ENCODE assay signal across 10 cellular contexts in the genomic region with DNA sequence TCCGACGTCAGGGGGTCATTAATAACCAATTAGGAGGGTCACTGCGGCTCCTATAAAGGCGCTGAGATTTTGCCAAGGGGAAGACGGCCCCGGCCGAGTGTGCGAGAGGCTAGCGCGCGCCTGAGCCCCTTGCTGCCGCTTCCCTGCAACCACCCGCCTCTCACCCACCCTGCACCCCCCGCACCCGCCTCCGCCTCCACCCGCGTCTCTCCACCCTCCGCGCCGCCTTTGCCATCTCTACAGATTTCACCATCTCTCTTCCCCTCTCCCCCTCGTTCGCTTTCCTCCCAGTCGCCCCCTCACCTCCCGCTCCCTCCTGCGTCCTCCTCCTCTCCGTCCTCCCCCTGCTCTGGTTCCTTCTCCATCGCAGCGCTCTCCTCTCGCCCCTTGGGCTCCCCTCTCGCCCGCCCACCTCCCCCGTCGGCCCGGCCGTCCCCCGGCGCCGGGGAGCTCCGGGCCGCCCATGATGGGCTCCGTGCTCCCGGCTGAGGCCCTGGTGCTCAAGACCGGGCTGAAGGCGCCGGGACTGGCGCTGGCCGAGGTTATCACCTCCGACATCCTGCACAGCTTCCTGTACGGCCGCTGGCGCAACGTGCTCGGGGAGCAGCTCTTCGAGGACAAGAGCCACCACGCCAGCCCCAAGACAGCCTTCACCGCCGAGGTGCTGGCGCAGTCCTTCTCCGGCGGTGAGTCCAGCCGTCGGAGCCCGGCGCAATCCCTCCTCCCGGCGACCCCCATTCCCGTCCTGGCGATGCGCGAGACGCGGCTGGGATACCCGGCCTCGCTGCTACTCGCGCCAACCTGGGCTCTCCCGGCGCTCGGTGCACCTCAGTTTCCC. TPM values are rescaled to one million over a fixed set of nuclear protein-coding genes. Genes with fewer than 3 reads are reported as not detected.
DNase-seq lines count a peak whose midpoint lies in the region; ATAC-seq and TF ChIP-seq lines count a peak whose summit lies in the region.
"Had no signal": no experiment of that assay in that cellular context is flagged by ENCODE, and none has a peak within 500 bp of the region (broad histone marks: within the 10 kb centered on the region; RNA-seq: fewer than 3 reads in every experiment).

A gene (plus strand): TSS at position 404 of the 838 bp plus-strand sequence. CDS start 60 bp downstream, at position 464.

- no peak within 1 kb of the TSS for H3K27ac ChIP-seq in CD4-positive, alpha-beta T cell (ENCODE audit: low read depth, low read length)
- H3K27ac ChIP-seq in mesenchymal stem cell (ENCODE audit: low read length, poor library complexity, severe bottlenecking), result no peak within 1 kb of the TSS

- H3K79me1 ChIP-seq in mesenchymal stem cell (replicated peaks; ENCODE audit: low read length, poor library complexity, severe bottlenecking), result no peaks in the 10 kb centered on the region

- peaks cover 57% of the 10 kb centered on the region for H3K27me3 Mint-ChIP-seq in CD4-positive, alpha-beta T cell
- peaks cover 17% of the 10 kb centered on the region for H3K27me3 Mint-ChIP-seq in activated naive CD8-positive, alpha-beta T cell

- no peak within 1 kb of the TSS for H2BK12ac ChIP-seq in mesenchymal stem cell (ENCODE audit: low read length in 2 of 2)

- TF ChIP-seq CTCF in CD4-positive, alpha-beta T cell (IDR thresholded peaks at IDR 0.05), result no peak
- TF ChIP-seq CTCF in GM13977 (IDR thresholded peaks at IDR 0.05; ENCODE audit: extremely low read depth, insufficient read depth, missing control alignments), result no peak
- TF ChIP-seq CTCF in omental fat pad (IDR thresholded peaks at IDR 0.05), result no peak

- H2AFZ ChIP-seq in mesenchymal stem cell (ENCODE audit: low read depth, low read length), result no peak within 1 kb of the TSS

- peak within 1 kb of the TSS; percentile 61 for H3K4me3 Mint-ChIP-seq in CD4-positive, alpha-beta T cell
- peak within 1 kb of the TSS; percentile 56 for H3K4me3 Mint-ChIP-seq in activated naive CD8-positive, alpha-beta T cell

- no peak within 1 kb of the TSS for H2BK120ac ChIP-seq in mesenchymal stem cell (ENCODE audit: low read depth, low read length)

- no peak within 1 kb of the TSS for H3K27ac Mint-ChIP-seq in CD4-positive, alpha-beta T cell
- H3K27ac Mint-ChIP-seq in activated naive CD8-positive, alpha-beta T cell, result no peak within 1 kb of the TSS
- H3K27ac Mint-ChIP-seq: progenitor cell of endocrine pancreas had no signal

- H2AK5ac ChIP-seq in mesenchymal stem cell (ENCODE audit: low read length, severe bottlenecking), result no peak within 1 kb of the TSS

- no peak within 1 kb of the TSS for H4K91ac ChIP-seq in mesenchymal stem cell (ENCODE audit: low read length)

- POLR2A ChIA-PET in CD4-positive, alpha-beta T cell (lab: Charles Lee), result no interaction called here

- no peak within 1 kb of the TSS for H3K4ac ChIP-seq in mesenchymal stem cell (ENCODE audit: low read depth in 1 of 2, low read length in 2 of 2)

- no peak within 1 kb of the TSS for H3K9ac ChIP-seq in mesenchymal stem cell (ENCODE audit: low read length)

- peaks cover 44% of the 10 kb centered on the region for H3K4me1 ChIP-seq in mesenchymal stem cell (ENCODE audit: control insufficient read depth, insufficient read depth, low read depth, low read length)

- H3K27me3 ChIP-seq in CD4-positive, alpha-beta T cell (ENCODE audit: control insufficient read depth, insufficient read depth, low read length), result peaks cover 79% of the 10 kb centered on the region
- peaks cover 87 to 90% of the 10 kb centered on the region in 2 experiments for H3K27me3 ChIP-seq in mesenchymal stem cell (ENCODE audit: control insufficient read depth in 1 of 2, insufficient read depth in 1 of 2, low read length in 2 of 2)

- no peaks in the 10 kb centered on the region for H3K9me3 Mint-ChIP-seq in CD4-positive, alpha-beta T cell
- no peaks in the 10 kb centered on the region for H3K9me3 Mint-ChIP-seq in activated naive CD8-positive, alpha-beta T cell (ENCODE audit: low read depth)

- no peak for DNase-seq in CD4-positive, alpha-beta T cell
- DNase-seq in GM13977 (ENCODE audit: low spot score), result peak; percentile 57
- no peak for DNase-seq in mesenchymal stem cell
- DNase-seq in NOMO-1 (lab: John Stamatoyannopoulos, UW; ENCODE audit: unreplicated experiment in 2 of 2), result no peak
- DNase-seq in NCI-H524 treated with DMSO at 0.1 percent for 48 hours (lab: John Stamatoyannopoulos, UW), result no peak
- DNase-seq in omental fat pad (ENCODE audit: low spot score), result no peak
- DNase-seq: NCI-H1694 treated with DMSO at 0.1 percent for 48 hours had no signal

- CTCF ChIA-PET in CD4-positive, alpha-beta T cell (lab: Charles Lee), result no interaction called here

- no peak within 1 kb of the TSS for H4K8ac ChIP-seq in mesenchymal stem cell (ENCODE audit: low read length)

- H2BK5ac ChIP-seq in mesenchymal stem cell (ENCODE audit: low read depth, low read length, poor library complexity, severe bottlenecking), result no peak within 1 kb of the TSS

- no peak within 1 kb of the TSS for H3K4me3 ChIP-seq in mesenchymal stem cell (ENCODE audit: insufficient read depth in 1 of 2, low read depth in 1 of 2, low read length in 2 of 2)

- no peaks in the 10 kb centered on the region for H3K36me3 ChIP-seq in mesenchymal stem cell (ENCODE audit: control insufficient read depth in 1 of 2, insufficient read depth in 2 of 2, low read depth in 1 of 2, low read length in 2 of 2)

- H3K9me3 ChIP-seq in CD4-positive, alpha-beta T cell (ENCODE audit: control insufficient read depth, low read length), result no peaks in the 10 kb centered on the region
- no peaks in the 10 kb centered on the region for H3K9me3 ChIP-seq in mesenchymal stem cell (ENCODE audit: control insufficient read depth, low read length)

- H3K4me1 Mint-ChIP-seq in CD4-positive, alpha-beta T cell (ENCODE audit: low read depth), result peaks cover 14% of the 10 kb centered on the region
- peaks cover 28% of the 10 kb centered on the region for H3K4me1 Mint-ChIP-seq in activated naive CD8-positive, alpha-beta T cell (ENCODE audit: low read depth)

- intact Hi-C loops in CD4-positive, alpha-beta T cell (cut with DNase I, micrococcal nuclease), result no loop called here

- peak within 1 kb of the TSS; percentile 38 for H2BK15ac ChIP-seq in mesenchymal stem cell (ENCODE audit: low read depth, poor library complexity, severe bottlenecking)

- no peaks in the 10 kb centered on the region for H3K36me3 Mint-ChIP-seq in CD4-positive, alpha-beta T cell (ENCODE audit: low read depth)
- no peaks in the 10 kb centered on the region for H3K36me3 Mint-ChIP-seq in activated naive CD8-positive, alpha-beta T cell

- H3K23ac ChIP-seq in mesenchymal stem cell (ENCODE audit: low read length in 2 of 2), result peak within 1 kb of the TSS; percentile 39 to 70

- no peak for ATAC-seq in CD4-positive, alpha-beta T cell (ENCODE audit: poor library complexity)
- ATAC-seq in GM19023 (IDR thresholded peaks at IDR 0.05; ENCODE audit: unreplicated experiment), result no peak
- no peak for ATAC-seq in omental fat pad (ENCODE audit: low FRiP score)

- H3K14ac ChIP-seq in mesenchymal stem cell (ENCODE audit: low read length in 2 of 2), result no peak within 1 kb of the TSS

- in situ Hi-C loops in GM13977 (cut with MboI; ENCODE audit: low pct_unique_long_range_greater_than_20kb, low sequenced_read_pairs, unreplicated experiment), result no loop called here

- peak within 1 kb of the TSS; percentile 21 for H3K4me2 ChIP-seq in mesenchymal stem cell (ENCODE audit: low read length, poor library complexity, severe bottlenecking)

- WGBS in mesenchymal stem cell, result 2% methylated on average over 76 of the region's 80 CpGs

- no peak within 1 kb of the TSS for H3K18ac ChIP-seq in mesenchymal stem cell (ENCODE audit: low read depth in 1 of 2, low read length in 2 of 2)

RNA-seq across cellular contexts. Expression of the gene that starts here (rescaled TPM):
- under 1 TPM in 1 of 2 experiments, not detected in 1; 0.14 TPM for total RNA-seq in CD4-positive, alpha-beta T cell
- 0.03 TPM for polyA plus RNA-seq in mesenchymal stem cell (2013, experiment 1 of 2)
- polyA plus RNA-seq in mesenchymal stem cell (2013, experiment 2 of 2), result 0.04 TPM
- not detected for total RNA-seq in omental fat pad
- total RNA-seq: progenitor cell of endocrine pancreas had no signal
